In the genomic region with DNA sequence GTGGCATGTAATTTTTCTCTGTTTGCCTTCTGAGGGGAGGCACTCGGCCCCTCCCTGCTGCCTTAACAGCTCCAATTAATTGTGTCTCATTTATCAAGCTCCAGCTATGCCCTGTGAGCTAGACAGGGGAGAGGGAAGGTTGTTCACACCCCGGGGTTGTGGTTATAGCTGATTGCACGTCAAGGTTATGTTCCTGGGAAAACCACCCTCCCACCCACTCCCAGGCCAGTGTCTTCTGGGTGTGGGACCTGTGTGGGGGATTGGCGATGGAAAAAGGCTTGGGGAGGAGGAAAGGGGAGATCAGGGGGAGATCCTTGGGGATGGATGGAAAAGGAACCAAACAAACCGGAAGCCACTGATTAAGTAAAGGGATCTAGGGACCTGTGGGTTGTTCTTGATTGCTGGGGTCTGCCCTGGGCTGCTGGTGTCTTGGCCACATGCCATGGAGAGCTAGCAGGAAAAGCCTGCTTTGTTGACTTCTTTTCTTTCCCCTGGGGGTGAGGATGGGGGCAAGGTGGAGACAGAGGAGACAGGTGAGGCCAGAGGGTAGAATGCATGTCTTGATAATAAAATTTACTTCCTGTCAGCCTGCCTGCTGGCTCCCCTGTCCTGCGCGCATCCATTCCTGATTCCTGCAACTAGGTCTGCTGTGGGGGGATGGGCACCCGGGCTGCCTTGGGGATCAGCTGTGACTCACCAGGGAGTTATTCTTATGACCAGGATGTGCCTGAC, we compare ENCODE assay signal across 8 cellular contexts. TPM values are rescaled to one million over a fixed set of nuclear protein-coding genes. Genes with fewer than 3 reads are reported as not detected.
DNase-seq lines count a peak whose midpoint lies in the region; ATAC-seq and TF ChIP-seq lines count a peak whose summit lies in the region.

No MANE protein-coding gene starts in this region.

- TF ChIP-seq RAD21 in liver (IDR thresholded peaks at IDR 0.05) = no peak

- TF ChIP-seq CTCF in coronary artery (IDR thresholded peaks at IDR 0.05) = no peak
- no peak for TF ChIP-seq CTCF in liver (IDR thresholded peaks at IDR 0.05; ENCODE audit: low read depth, low read length, missing input control)

- no peaks in the 10 kb centered on the region for H3K36me3 ChIP-seq in liver (ENCODE audit: control insufficient read depth in 4 of 4, insufficient read depth in 3 of 4, low read depth in 1 of 4, low read length in 3 of 4)

- H3K27ac ChIP-seq in coronary artery (peak overlapping the region; percentile 68 to 73), liver (ENCODE audit: low read depth in 1 of 2, low read length in 2 of 2) (peak overlapping the region; percentile 13 to 63)

- no peak for ATAC-seq in stimulated activated effector memory CD8-positive, alpha-beta T cell treated with anti-CD3 and anti-CD28 coated beads, Interleukin-12 subunit alpha, Interleukin-12 subunit beta, amount 100 ng/mL, for 72 hours
- ATAC-seq in GM21825 (IDR thresholded peaks at IDR 0.05; ENCODE audit: unreplicated experiment) = no peak

- no peaks in the 10 kb centered on the region for H3K9me3 ChIP-seq in liver (ENCODE audit: control insufficient read depth in 4 of 4, low read length in 3 of 4)

- H3K4me3 ChIP-seq in coronary artery = peak overlapping the region; percentile 16
- H3K4me3 ChIP-seq in liver (ENCODE audit: low read depth in 1 of 3, low read length in 3 of 3) = no peak overlapping the region

- H3K9ac ChIP-seq in liver (ENCODE audit: low read depth in 1 of 2, low read length in 2 of 2) = no peak overlapping the region

- H3K4me3 Mint-ChIP-seq in stimulated activated effector memory CD8-positive, alpha-beta T cell treated with anti-CD3 and anti-CD28 coated beads, Interleukin-12 subunit alpha, Interleukin-12 subunit beta, amount 100 ng/mL, for 72 hours = peak overlapping the region; percentile 69

- H3K4me1 Mint-ChIP-seq in stimulated activated effector memory CD8-positive, alpha-beta T cell treated with anti-CD3 and anti-CD28 coated beads, Interleukin-12 subunit alpha, Interleukin-12 subunit beta, amount 100 ng/mL, for 72 hours = peaks cover 90% of the 10 kb centered on the region

- H3K27ac Mint-ChIP-seq in stimulated activated effector memory CD8-positive, alpha-beta T cell treated with anti-CD3 and anti-CD28 coated beads, Interleukin-12 subunit alpha, Interleukin-12 subunit beta, amount 100 ng/mL, for 72 hours = peak overlapping the region; percentile 90

- WGBS in liver = 50% methylated on average over 8 of the region's 8 CpGs

- no peaks in the 10 kb centered on the region for H3K9me3 Mint-ChIP-seq in stimulated activated effector memory CD8-positive, alpha-beta T cell treated with anti-CD3 and anti-CD28 coated beads, Interleukin-12 subunit alpha, Interleukin-12 subunit beta, amount 100 ng/mL, for 72 hours

- H3K4me1 ChIP-seq in liver (ENCODE audit: control insufficient read depth in 4 of 4, insufficient read depth in 4 of 4, low read length in 3 of 4) = peaks cover 10 to 79% (median 20%) of the 10 kb centered on the region in 4 donors

- no peaks in the 10 kb centered on the region for H3K27me3 ChIP-seq in liver (ENCODE audit: control insufficient read depth in 4 of 4, insufficient read depth in 4 of 4, low read length in 3 of 4)

- DNase-seq in DMS79 treated with DMSO at 0.1 percent for 48 hours (lab: John Stamatoyannopoulos, UW) (peak; percentile 94), M059J (ENCODE audit: low read depth) (peak; percentile 99), T-helper 2 cell (peak in 3 of 5 experiments; percentile 13 to 81 (median 44)), coronary artery (ENCODE audit: low spot score) (peak; percentile 93), GM19240 (ENCODE audit: insufficient read length, low spot score) (no peak)
- DNase-seq in stimulated activated effector memory CD8-positive, alpha-beta T cell treated with anti-CD3 and anti-CD28 coated beads, Interleukin-12 subunit alpha, Interleukin-12 subunit beta, amount 100 ng/mL, for 72 hours (ENCODE audit: low spot score in 2 of 2) = peak in 1 of 2 donors; percentile 61

- peaks cover 19% of the 10 kb centered on the region for H3K36me3 Mint-ChIP-seq in stimulated activated effector memory CD8-positive, alpha-beta T cell treated with anti-CD3 and anti-CD28 coated beads, Interleukin-12 subunit alpha, Interleukin-12 subunit beta, amount 100 ng/mL, for 72 hours

TF ChIP-seq in liver, 16 proteins besides CTCF, POLR2A, EP300 and RAD21:
- TF ChIP-seq HNF4A (conservative IDR thresholded peaks at IDR 0.05) (peak in 1 of 2 donors; percentile 15), JUND (IDR thresholded peaks at IDR 0.05) (peak; percentile 88 to 95), FOXA1 (IDR thresholded peaks at IDR 0.05) (no peak), YY1 (IDR thresholded peaks at IDR 0.05) (peak; percentile 32), HNF4G (IDR thresholded peaks at IDR 0.05) (no peak), TAF1 (conservative IDR thresholded peaks at IDR 0.05) (no peak), RXRA (IDR thresholded peaks at IDR 0.05) (peak in 1 of 2 donors; percentile 23), SP1 (IDR thresholded peaks at IDR 0.05) (no peak)

RNA-seq across cellular contexts. Expression of a gene that starts 14.1 kb away (rescaled TPM):
- 1.9 and 3.0 TPM in 2 replicates for total RNA-seq in M059J (2014; rRNA removed; shearing (Covaris generic))
- 100 to 1,000 TPM in 1 of 2 donors, 10 to 100 TPM in 1; 26.9 to 124 TPM for total RNA-seq in liver
- polyA plus RNA-seq in liver = 10 to 100 TPM; 14.6 to 23.8 TPM
